Comparison of ENCODE assay signal across 12 cellular contexts in the genomic region with DNA sequence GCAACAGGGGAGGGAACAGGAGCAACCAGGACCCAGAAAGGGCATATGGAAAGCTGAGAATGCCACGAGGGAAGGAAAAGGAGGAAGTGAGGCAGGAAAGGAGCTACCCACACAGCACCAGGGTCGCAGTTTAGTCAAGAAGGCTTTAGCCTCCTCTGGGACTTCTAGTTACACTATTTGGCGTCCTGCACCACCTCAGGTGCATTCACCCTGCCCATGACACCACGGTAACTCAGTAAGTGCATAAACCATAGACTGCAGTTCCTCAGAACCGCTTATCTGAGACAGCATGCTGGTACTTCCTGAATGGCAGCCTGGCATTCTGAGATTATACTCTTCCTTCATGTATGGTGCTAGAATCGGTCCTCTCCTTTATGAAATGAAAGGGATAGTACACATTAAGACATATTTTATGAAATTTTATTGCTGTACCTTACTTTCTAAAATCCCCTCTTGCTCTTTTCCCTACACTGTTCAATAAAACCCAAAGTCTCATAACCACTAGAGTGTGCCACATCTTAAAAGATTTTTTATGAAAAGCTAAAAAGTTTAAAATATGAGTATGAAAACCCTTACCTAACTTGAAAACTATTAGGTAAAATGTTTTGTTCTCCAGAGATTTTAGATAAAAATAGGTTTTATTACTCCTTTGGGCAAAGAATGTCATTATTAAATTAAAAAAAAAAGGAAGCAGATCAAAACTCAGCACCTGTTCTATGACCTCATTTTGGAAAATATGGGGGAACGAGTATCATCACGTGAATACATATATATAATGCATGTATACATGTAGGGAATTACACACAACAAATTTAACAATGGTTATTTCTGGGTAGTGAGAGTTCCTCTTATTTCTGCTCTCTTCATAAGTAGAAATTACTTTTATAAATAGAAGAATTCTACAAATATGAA.
A peak's percentile ranks its signal among the peaks of the same experiment; 100 is the strongest.
DNase-seq lines count a peak whose midpoint lies in the region; ATAC-seq and TF ChIP-seq lines count a peak whose summit lies in the region.
"Had no signal": no experiment of that assay in that cellular context is flagged by ENCODE, and none has a peak within 500 bp of the region (broad histone marks: within the 10 kb centered on the region; RNA-seq: fewer than 3 reads in every experiment).

No MANE protein-coding gene starts in this region.

- no peak for DNase-seq in activated naive CD4-positive, alpha-beta T cell treated with anti-CD3 and anti-CD28 coated beads for 36 hours
- no peak for DNase-seq in activated naive CD4-positive, alpha-beta T cell treated with anti-CD3 and anti-CD28 coated beads, Interleukin-2, amount 10 ng/mL, durations not matched to agents 7 days and 5 days
- DNase-seq in effector memory CD8-positive, alpha-beta T cell = peak in 2 of 3 experiments; percentile 7 to 11
- DNase-seq in D341Med (ENCODE audit: low spot score) (no peak), COLO668 (lab: John Stamatoyannopoulos, UW; ENCODE audit: unreplicated experiment) (no peak), NCI-H146 treated with DMSO at 0.1 percent for 48 hours (lab: John Stamatoyannopoulos, UW; ENCODE audit: unreplicated experiment) (no peak)
- DNase-seq: NCI-H2081 treated with DMSO at 0.1 percent for 48 hours, occipital lobe, RPMI8226 had no signal

- H3K27me3 Mint-ChIP-seq in activated naive CD4-positive, alpha-beta T cell treated with anti-CD3 and anti-CD28 coated beads for 36 hours (ENCODE audit: low read depth) = no peaks in the 10 kb centered on the region
- H3K27me3 Mint-ChIP-seq in activated naive CD4-positive, alpha-beta T cell treated with anti-CD3 and anti-CD28 coated beads, Interleukin-2, amount 10 ng/mL, durations not matched to agents 7 days and 5 days = peaks cover 3% of the 10 kb centered on the region
- H3K27me3 Mint-ChIP-seq in effector memory CD8-positive, alpha-beta T cell = no peaks in the 10 kb centered on the region
- no peaks in the 10 kb centered on the region for H3K27me3 Mint-ChIP-seq in stimulated activated naive CD8-positive, alpha-beta T cell treated with anti-CD3 and anti-CD28 coated beads, Interleukin-15, Interleukin-2, amounts not matched to agents 100 ng/mL and 50 ng/mL, for 24 hours

- H4K20me1 ChIP-seq in SU-DHL-6 (ENCODE audit: low read depth, low read length) = no peaks in the 10 kb centered on the region

- peak overlapping the region; percentile 21; the same call in 1 of the 2 replicates for H3K9ac ChIP-seq in SU-DHL-6 (ENCODE audit: low read length)

- peak overlapping the region; percentile 7 for H2AFZ ChIP-seq in SU-DHL-6 (ENCODE audit: low read depth, low read length, severe bottlenecking)

- peak; percentile 12 for TF ChIP-seq CTCF in SU-DHL-6 (IDR thresholded peaks at IDR 0.05; ENCODE audit: insufficient read depth, low read length, poor library complexity, severe bottlenecking)

- H3K27ac Mint-ChIP-seq in activated naive CD4-positive, alpha-beta T cell treated with anti-CD3 and anti-CD28 coated beads for 36 hours = peak overlapping the region; percentile 78
- no peak overlapping the region for H3K27ac Mint-ChIP-seq in activated naive CD4-positive, alpha-beta T cell treated with anti-CD3 and anti-CD28 coated beads, Interleukin-2, amount 10 ng/mL, durations not matched to agents 7 days and 5 days
- H3K27ac Mint-ChIP-seq in effector memory CD8-positive, alpha-beta T cell = peak overlapping the region; percentile 76 to 95
- peak overlapping the region; percentile 89 for H3K27ac Mint-ChIP-seq in stimulated activated naive CD8-positive, alpha-beta T cell treated with anti-CD3 and anti-CD28 coated beads, Interleukin-15, Interleukin-2, amounts not matched to agents 100 ng/mL and 50 ng/mL, for 24 hours

- H3K4me3 ChIP-seq in SU-DHL-6 (ENCODE audit: insufficient read depth, low read length, poor library complexity, severe bottlenecking) = peak overlapping the region; percentile 12
- H3K4me3 ChIP-seq: thoracic aorta had no signal

- H3K27ac ChIP-seq in SU-DHL-6 (ENCODE audit: low read depth, low read length) = peak overlapping the region; percentile 75
- H3K27ac ChIP-seq: thoracic aorta had no signal

- peak overlapping the region; percentile 25 for H3K4me3 Mint-ChIP-seq in activated naive CD4-positive, alpha-beta T cell treated with anti-CD3 and anti-CD28 coated beads for 36 hours
- no peak overlapping the region for H3K4me3 Mint-ChIP-seq in activated naive CD4-positive, alpha-beta T cell treated with anti-CD3 and anti-CD28 coated beads, Interleukin-2, amount 10 ng/mL, durations not matched to agents 7 days and 5 days
- H3K4me3 Mint-ChIP-seq in effector memory CD8-positive, alpha-beta T cell = peak overlapping the region; percentile 23 to 66
- peak overlapping the region; percentile 65 for H3K4me3 Mint-ChIP-seq in stimulated activated naive CD8-positive, alpha-beta T cell treated with anti-CD3 and anti-CD28 coated beads, Interleukin-15, Interleukin-2, amounts not matched to agents 100 ng/mL and 50 ng/mL, for 24 hours

- peak; percentile 81 for ATAC-seq in effector memory CD8-positive, alpha-beta T cell (replicated peaks)

- intact Hi-C loops in activated naive CD4-positive, alpha-beta T cell treated with anti-CD3 and anti-CD28 coated beads for 36 hours (cut with micrococcal nuclease) = loop anchor here (1.0 to 5.0 kb wide), 5 partner anchors 66 to 305 kb away; a partner anchor contains a TSS

- H3K79me2 ChIP-seq in SU-DHL-6 (ENCODE audit: insufficient read depth, low read length) = no peaks in the 10 kb centered on the region

- CTCF ChIA-PET in activated naive CD4-positive, alpha-beta T cell treated with anti-CD3 and anti-CD28 coated beads for 36 hours (lab: Charles Lee) = interaction anchor here (0.9 to 1.2 kb wide), 2 partner anchors 23 to 227 kb away, joined by 3 to 5 read pairs; no protein-coding TSS in a partner anchor
- CTCF ChIA-PET in activated naive CD4-positive, alpha-beta T cell treated with anti-CD3 and anti-CD28 coated beads, Interleukin-2, amount 10 ng/mL, durations not matched to agents 7 days and 5 days (lab: Charles Lee) = interaction anchor here (0.9 to 1.4 kb wide), 4 partner anchors 13 to 229 kb away, joined by 3 to 6 read pairs (median 4); no protein-coding TSS in a partner anchor

- H3K4me1 Mint-ChIP-seq in activated naive CD4-positive, alpha-beta T cell treated with anti-CD3 and anti-CD28 coated beads for 36 hours (ENCODE audit: low read depth) = peaks cover 40% of the 10 kb centered on the region
- peaks cover 33% of the 10 kb centered on the region for H3K4me1 Mint-ChIP-seq in activated naive CD4-positive, alpha-beta T cell treated with anti-CD3 and anti-CD28 coated beads, Interleukin-2, amount 10 ng/mL, durations not matched to agents 7 days and 5 days
- H3K4me1 Mint-ChIP-seq in effector memory CD8-positive, alpha-beta T cell (ENCODE audit: low read depth in 2 of 2) = peaks cover 26 to 67% of the 10 kb centered on the region in 2 donors
- peaks cover 76% of the 10 kb centered on the region for H3K4me1 Mint-ChIP-seq in stimulated activated naive CD8-positive, alpha-beta T cell treated with anti-CD3 and anti-CD28 coated beads, Interleukin-15, Interleukin-2, amounts not matched to agents 100 ng/mL and 50 ng/mL, for 24 hours (ENCODE audit: low read depth)

- no peaks in the 10 kb centered on the region for H3K9me2 ChIP-seq in SU-DHL-6 (replicated peaks; ENCODE audit: insufficient read depth, low read length)

- H3K9me3 ChIP-seq in SU-DHL-6 (ENCODE audit: insufficient read depth, low read length) = no peaks in the 10 kb centered on the region
- H3K9me3 ChIP-seq: thoracic aorta had no signal

- peaks cover 3% of the 10 kb centered on the region for H3K9me3 Mint-ChIP-seq in activated naive CD4-positive, alpha-beta T cell treated with anti-CD3 and anti-CD28 coated beads for 36 hours
- H3K9me3 Mint-ChIP-seq in activated naive CD4-positive, alpha-beta T cell treated with anti-CD3 and anti-CD28 coated beads, Interleukin-2, amount 10 ng/mL, durations not matched to agents 7 days and 5 days = peaks cover 2% of the 10 kb centered on the region
- H3K9me3 Mint-ChIP-seq in effector memory CD8-positive, alpha-beta T cell = no peaks in the 10 kb centered on the region
- H3K9me3 Mint-ChIP-seq in stimulated activated naive CD8-positive, alpha-beta T cell treated with anti-CD3 and anti-CD28 coated beads, Interleukin-15, Interleukin-2, amounts not matched to agents 100 ng/mL and 50 ng/mL, for 24 hours = peaks cover 4% of the 10 kb centered on the region

- H3F3A ChIP-seq in SU-DHL-6 (ENCODE audit: insufficient read depth) = peaks cover 31% of the 10 kb centered on the region

- H3K4me2 ChIP-seq in SU-DHL-6 (ENCODE audit: low read depth, low read length, poor library complexity, severe bottlenecking) = peak overlapping the region; percentile 60

- H3K36me3 Mint-ChIP-seq in activated naive CD4-positive, alpha-beta T cell treated with anti-CD3 and anti-CD28 coated beads for 36 hours (ENCODE audit: low read depth) = peaks cover 5% of the 10 kb centered on the region
- no peaks in the 10 kb centered on the region for H3K36me3 Mint-ChIP-seq in activated naive CD4-positive, alpha-beta T cell treated with anti-CD3 and anti-CD28 coated beads, Interleukin-2, amount 10 ng/mL, durations not matched to agents 7 days and 5 days
- H3K36me3 Mint-ChIP-seq in effector memory CD8-positive, alpha-beta T cell (ENCODE audit: insufficient read depth) = no peaks in the 10 kb centered on the region
- H3K36me3 Mint-ChIP-seq in stimulated activated naive CD8-positive, alpha-beta T cell treated with anti-CD3 and anti-CD28 coated beads, Interleukin-15, Interleukin-2, amounts not matched to agents 100 ng/mL and 50 ng/mL, for 24 hours (ENCODE audit: low read depth) = peaks cover 10% of the 10 kb centered on the region

- no peaks in the 10 kb centered on the region for H3K27me3 ChIP-seq in SU-DHL-6 (ENCODE audit: low read length)

- 0 out of 2 replicates have a peak, but pooled peaks cover 3% of the 10 kb centered on the region for H3K36me3 ChIP-seq in SU-DHL-6 (ENCODE audit: low read length)
- H3K36me3 ChIP-seq: thoracic aorta had no signal

Comparison
In these comparisons a context has a peak if more than half of its experiments do, and no peak if none do; other contexts are left out.
1. DNase-seq: peak in effector memory CD8-positive, alpha-beta T cell (2 of 3); none in activated naive CD4-positive, alpha-beta T cell treated with anti-CD3 and anti-CD28 coated beads for 36 hours (single experiment), activated naive CD4-positive, alpha-beta T cell treated with anti-CD3 and anti-CD28 coated beads, Interleukin-2, amount 10 ng/mL, durations not matched to agents 7 days and 5 days (single experiment), D341Med (single experiment), COLO668 (single experiment) and NCI-H146 treated with DMSO at 0.1 percent for 48 hours (single experiment).